ENCODE assay signal across 20 cellular contexts in genomic region chr2:206833291-206833690, GRCh38.
"Had no signal": no experiment of that assay in that cellular context is flagged by ENCODE, and none has a peak within 500 bp of the region (broad histone marks: within the 10 kb centered on the region; RNA-seq: fewer than 3 reads in every experiment).

No MANE protein-coding gene starts in this region.

- ATAC-seq: foreskin keratinocyte, gastroesophageal sphincter, heart left ventricle, left lung, left ventricle myocardium superior, lower lobe of right lung had no signal

- DNase-seq: dermis blood vessel endothelial cell; dorsolateral prefrontal cortex; effector CD4-positive, alpha-beta T cell; effector memory CD4-positive, alpha-beta T cell; foreskin keratinocyte; heart left ventricle; hippocampal formation; left cardiac atrium; left lung; left ventricle myocardium superior; lower lobe of right lung; mesenchymal stem cell had no signal

- H3K27ac ChIP-seq: coronary artery, dorsolateral prefrontal cortex, foreskin keratinocyte, left lung, lower lobe of right lung had no signal

- H3K4me1 ChIP-seq: foreskin keratinocyte, left lung, lower lobe of right lung had no signal

- FAIRE-seq: colon, endothelial cell of umbilical vein, frontal cortex, islet of Langerhans, keratinocyte had no signal

- H3K36me3 ChIP-seq: esophagus muscularis mucosa, gastroesophageal sphincter, heart left ventricle, left lung, lower lobe of right lung had no signal

- H3K4me3 ChIP-seq: coronary artery, dorsolateral prefrontal cortex, esophagus muscularis mucosa, gastroesophageal sphincter, heart left ventricle, left lung, lower lobe of right lung had no signal

- H3K27me3 ChIP-seq: dorsolateral prefrontal cortex, esophagus muscularis mucosa, foreskin keratinocyte, gastroesophageal sphincter, heart left ventricle, left lung had no signal
